27 cellular contexts compared by ENCODE assay signal in genomic region chr9:113738506-113738897, GRCh38.
DNase-seq lines count a peak whose midpoint lies in the region; ATAC-seq and TF ChIP-seq lines count a peak whose summit lies in the region.
"Had no signal": no experiment of that assay in that cellular context is flagged by ENCODE, and none has a peak within 500 bp of the region (broad histone marks: within the 10 kb centered on the region; RNA-seq: fewer than 3 reads in every experiment).

No MANE protein-coding gene starts in this region.

- no peaks in the 10 kb centered on the region for H3K79me2 ChIP-seq in GM23248 (ENCODE audit: insufficient read depth)

- H3K36me3 Mint-ChIP-seq in Caco-2 (ENCODE audit: insufficient read depth, unreplicated experiment), result peaks cover 7% of the 10 kb centered on the region
- H3K36me3 Mint-ChIP-seq: activated CD4-positive, alpha-beta memory T cell treated with anti-CD3 and anti-CD28 coated beads for 36 hours; activated naive CD8-positive, alpha-beta T cell; T-cell had no signal

- H3K9me3 Mint-ChIP-seq in Caco-2 (ENCODE audit: unreplicated experiment), result peaks cover 9% of the 10 kb centered on the region
- H3K9me3 Mint-ChIP-seq: dendritic cell treated with granulocyte-macrophage colony-stimulating factor and Interleukin-4, amounts not matched to agents 40 ng/mL and 50 ng/mL, for 4 days had no signal

- H3K4me1 Mint-ChIP-seq in Caco-2 (ENCODE audit: low read depth, unreplicated experiment), result no peaks in the 10 kb centered on the region
- H3K4me1 Mint-ChIP-seq: T-cell had no signal

- POLR2A ChIA-PET in Caco-2 (lab: Charles Lee), result interaction anchor here (0.6 kb wide), 2 partner anchors 35 to 447 kb away, joined by 3 to 6 read pairs; no protein-coding TSS in a partner anchor

- CTCF ChIA-PET in Caco-2 (lab: Charles Lee), result no interaction called here

- DNase-seq in Caki2 (ENCODE audit: low read depth) (peak; percentile 2), GM23248 (peak; percentile 12), RKO (ENCODE audit: low spot score) (peak; percentile 50), foreskin melanocyte (peak; percentile 4), D341Med (ENCODE audit: low spot score) (no peak), Caco-2 (no peak)
- DNase-seq: activated CD4-positive, alpha-beta memory T cell treated with anti-CD3 and anti-CD28 coated beads for 36 hours; anterior cingulate cortex; left ventricle myocardium inferior; NCI-H1436 treated with DMSO at 0.1 percent for 48 hours; NCI-H510A; Peyer's patch; right lobe of liver; stimulated activated CD4-positive, alpha-beta T cell treated with anti-CD3 and anti-CD28 coated beads, Interleukin-2, amount 100 ng/mL, for 48 hours; substantia nigra; upper lobe of left lung had no signal

- H2AFZ ChIP-seq in GM23248, result no peak overlapping the region

- H4K20me1 ChIP-seq in GM23248 (ENCODE audit: insufficient read depth), result no peaks in the 10 kb centered on the region

- peaks cover 6% of the 10 kb centered on the region for H3K27me3 Mint-ChIP-seq in Caco-2 (ENCODE audit: insufficient read depth, unreplicated experiment)

- intact Hi-C loops in Caco-2 (cut with micrococcal nuclease; ENCODE audit: unreplicated experiment), result loop anchor here (5.0 kb wide), 2 partner anchors 344 to 554 kb away; no protein-coding TSS in a partner anchor

- no peak overlapping the region for H3K4me2 ChIP-seq in GM23248 (ENCODE audit: unreplicated experiment)

- no peak overlapping the region for H3K4me3 ChIP-seq in GM23248
- H3K4me3 ChIP-seq in Caco-2 (ENCODE audit: low read depth, low read length), result no peak overlapping the region
- H3K4me3 ChIP-seq: cardiac muscle cell, gastroesophageal sphincter, HAP-1, left ventricle myocardium inferior, Peyer's patch, right lobe of liver, SJSA1, upper lobe of left lung had no signal

- in situ Hi-C loops in Caki2 (cut with HindIII; ENCODE audit: low pct_unique_long_range_greater_than_20kb, low sequenced_read_pairs) (no loop called here), GM23248 (cut with MboI) (no loop called here)

- H3K27ac Mint-ChIP-seq in Caco-2 (ENCODE audit: unreplicated experiment), result no peak overlapping the region
- H3K27ac Mint-ChIP-seq: activated CD4-positive, alpha-beta memory T cell treated with anti-CD3 and anti-CD28 coated beads for 36 hours; activated naive CD8-positive, alpha-beta T cell; dendritic cell treated with granulocyte-macrophage colony-stimulating factor and Interleukin-4, amounts not matched to agents 40 ng/mL and 50 ng/mL, for 4 days; progenitor cell of endocrine pancreas; T-cell had no signal

- TF ChIP-seq CTCF in Caco-2 (IDR thresholded peaks at IDR 0.05; ENCODE audit: insufficient read depth in 1 of 2, low read depth in 1 of 2, low read length in 1 of 2, severe bottlenecking in 1 of 2, unreplicated experiment in 1 of 2), result no peak

- no peaks in the 10 kb centered on the region for H3F3A ChIP-seq in GM23248 (ENCODE audit: insufficient read depth)

- no peaks in the 10 kb centered on the region for H3K4me1 ChIP-seq in GM23248 (ENCODE audit: insufficient read depth)
- no peaks in the 10 kb centered on the region for H3K4me1 ChIP-seq in Caco-2
- H3K4me1 ChIP-seq: gastroesophageal sphincter, HAP-1, Peyer's patch, upper lobe of left lung had no signal

- H3K9ac ChIP-seq in GM23248, result no peak overlapping the region

- H3K36me3 ChIP-seq in GM23248 (ENCODE audit: low read depth), result no peaks in the 10 kb centered on the region
- H3K36me3 ChIP-seq in Caco-2 (ENCODE audit: control insufficient read depth, insufficient read depth, low read length), result no peaks in the 10 kb centered on the region
- H3K36me3 ChIP-seq: cardiac muscle cell, gastroesophageal sphincter, HAP-1, left ventricle myocardium inferior, neutrophil, Peyer's patch, right lobe of liver, SJSA1, upper lobe of left lung had no signal

- H3K27ac ChIP-seq in GM23248, result no peak overlapping the region
- H3K27ac ChIP-seq: C4-2B, cardiac muscle cell, gastroesophageal sphincter, left ventricle myocardium inferior, neutrophil, Peyer's patch, right lobe of liver, SJSA1, upper lobe of left lung had no signal

- WGBS in GM23248 (ENCODE audit: low coverage in 1 of 2, low lambda C conversion rate in 2 of 2, missing lambda C conversion rate in 2 of 2), 2 experiments, result 68 to 69% methylated on average over 9 of the region's 9 CpGs

- H3K9me3 ChIP-seq in GM23248 (ENCODE audit: low read depth), result no peaks in the 10 kb centered on the region
- no peaks in the 10 kb centered on the region for H3K9me3 ChIP-seq in Caco-2
- H3K9me3 ChIP-seq: gastroesophageal sphincter, HAP-1, left ventricle myocardium inferior, neutrophil, Peyer's patch, right lobe of liver, SJSA1, upper lobe of left lung had no signal

- H3K27me3 ChIP-seq in GM23248 (replicated peaks; ENCODE audit: insufficient read depth) (peaks cover 31% of the 10 kb centered on the region), Caco-2 (replicated peaks; ENCODE audit: control insufficient read depth, insufficient read depth, low read length) (no peaks in the 10 kb centered on the region)
- H3K27me3 ChIP-seq: cardiac muscle cell, neutrophil, Peyer's patch, right lobe of liver, SJSA1, upper lobe of left lung had no signal

- no peak overlapping the region for H3K4me3 Mint-ChIP-seq in Caco-2 (ENCODE audit: unreplicated experiment)
- H3K4me3 Mint-ChIP-seq: activated CD4-positive, alpha-beta memory T cell treated with anti-CD3 and anti-CD28 coated beads for 36 hours; activated naive CD8-positive, alpha-beta T cell; dendritic cell treated with granulocyte-macrophage colony-stimulating factor and Interleukin-4, amounts not matched to agents 40 ng/mL and 50 ng/mL, for 4 days; T-cell had no signal

- no TSS peak for BruUV-seq in Caco-2 (replicated peaks; lab: Mats Ljungman, UMichigan)

- no peaks in the 10 kb centered on the region for H3K9me2 ChIP-seq in GM23248 (ENCODE audit: insufficient read depth)

- no peak for ATAC-seq in GM19324 (IDR thresholded peaks at IDR 0.05; ENCODE audit: low FRiP score, unreplicated experiment)
- ATAC-seq: gastroesophageal sphincter, right lobe of liver had no signal

Comparison
In these comparisons a context has a peak if more than half of its experiments do, and no peak if none do; other contexts are left out.
1. DNase-seq: peak in Caki2 (single experiment), GM23248 (single experiment), RKO (single experiment) and foreskin melanocyte (single experiment); none in D341Med (single experiment) and Caco-2 (0 of 2).